ENCODE assay signal across 8 cellular contexts in the genomic region with DNA sequence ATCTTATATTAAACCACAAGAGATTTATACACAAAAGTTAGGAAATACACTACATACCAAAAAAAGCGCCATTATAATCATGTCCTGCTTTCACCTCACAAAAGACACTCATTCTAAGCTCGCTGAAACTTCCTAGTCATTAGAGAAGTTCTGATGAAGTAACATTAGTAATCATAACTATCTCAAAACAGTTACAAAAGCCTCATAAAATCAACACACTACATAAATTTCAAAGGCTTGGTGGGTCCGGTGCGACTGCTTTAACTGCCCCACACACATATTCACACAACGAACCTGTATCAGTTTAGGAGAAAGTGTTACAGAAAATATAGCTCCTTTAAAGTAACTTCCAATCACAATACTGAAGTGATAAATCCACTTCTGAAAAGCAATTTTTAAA. TPM values are rescaled to one million over a fixed set of nuclear protein-coding genes. Genes with fewer than 3 reads are reported as not detected.
A peak's percentile ranks its signal among the peaks of the same experiment; 100 is the strongest.
DNase-seq lines count a peak whose midpoint lies in the region; ATAC-seq, FAIRE-seq and TF ChIP-seq lines count a peak whose summit lies in the region.

No MANE protein-coding gene starts in this region.

- H3K4me2 ChIP-seq in smooth muscle cell: peak overlapping the region; percentile 96

- FAIRE-seq in GM12892 (lab: Jason Lieb, UNC) (no peak), frontal cortex (lab: Jason Lieb, UNC) (no peak)

- H3K4me3 ChIP-seq in H7 (ENCODE audit: insufficient read depth, low read depth, low read length) (peak overlapping the region; percentile 89; the same call in 1 of the 2 replicates), right cardiac atrium (ENCODE audit: low read length) (peak overlapping the region; percentile 99), smooth muscle cell (peak overlapping the region; percentile 99)

- TF ChIP-seq CTCF in smooth muscle cell (IDR thresholded peaks at IDR 0.05; ENCODE audit: borderline replicate concordance, insufficient read depth, poor library complexity, severe bottlenecking): no peak

- H3K27ac ChIP-seq in right cardiac atrium (ENCODE audit: low read length) (peak overlapping the region; percentile 54), smooth muscle cell (ENCODE audit: low read depth) (peak overlapping the region; percentile 85)

- H3K36me3 ChIP-seq in H7 (replicated peaks; ENCODE audit: control insufficient read depth, insufficient read depth, low read length): no peaks in the 10 kb centered on the region
- no peaks in the 10 kb centered on the region for H3K36me3 ChIP-seq in smooth muscle cell (ENCODE audit: low read depth)

- no peaks in the 10 kb centered on the region for H3K9me3 Mint-ChIP-seq in activated CD4-positive, alpha-beta memory T cell treated with anti-CD3 and anti-CD28 coated beads, Interleukin-2, amount 10 ng/mL, durations not matched to agents 7 days and 5 days

- H2AFZ ChIP-seq in smooth muscle cell (ENCODE audit: low read depth): peak overlapping the region; percentile 68

- no peaks in the 10 kb centered on the region for H3K27me3 Mint-ChIP-seq in activated CD4-positive, alpha-beta memory T cell treated with anti-CD3 and anti-CD28 coated beads, Interleukin-2, amount 10 ng/mL, durations not matched to agents 7 days and 5 days

- DNase-seq in A172 (ENCODE audit: low spot score) (peak; percentile 5), H7 (no peak), right cardiac atrium (no peak), smooth muscle cell (lab: John Stamatoyannopoulos, UW; ENCODE audit: unreplicated experiment) (no peak), GM12892 (ENCODE audit: insufficient read length) (no peak), frontal cortex (ENCODE audit: low spot score in 2 of 2) (no peak)
- DNase-seq in activated CD4-positive, alpha-beta memory T cell treated with anti-CD3 and anti-CD28 coated beads, Interleukin-2, amount 10 ng/mL, durations not matched to agents 7 days and 5 days: no peak

- CTCF ChIA-PET in activated CD4-positive, alpha-beta memory T cell treated with anti-CD3 and anti-CD28 coated beads, Interleukin-2, amount 10 ng/mL, durations not matched to agents 7 days and 5 days (lab: Charles Lee): interaction anchor here (1.0 to 1.1 kb wide), 2 partner anchors 15 to 794 kb away, joined by 3 to 4 read pairs; no protein-coding TSS in a partner anchor

- no peaks in the 10 kb centered on the region for H3K4me1 ChIP-seq in right cardiac atrium (ENCODE audit: control insufficient read depth, insufficient read depth, low read length)
- peaks cover 28% of the 10 kb centered on the region for H3K4me1 ChIP-seq in smooth muscle cell (ENCODE audit: low read depth)

- peak overlapping the region; percentile 69 for H3K9ac ChIP-seq in smooth muscle cell (ENCODE audit: low read depth)

- peaks cover 61% of the 10 kb centered on the region for H3K4me1 Mint-ChIP-seq in activated CD4-positive, alpha-beta memory T cell treated with anti-CD3 and anti-CD28 coated beads, Interleukin-2, amount 10 ng/mL, durations not matched to agents 7 days and 5 days

- intact Hi-C loops in right cardiac atrium (cut with DNase I): loop anchor here in 2 of 4 donors (5.0 kb wide), 1 partner anchor 156 kb away; a partner anchor contains a TSS

- no peak for TF ChIP-seq POLR2A in GM12892 (IDR thresholded peaks at IDR 0.05; ENCODE audit: low read depth, low read length)

- H3K36me3 Mint-ChIP-seq in activated CD4-positive, alpha-beta memory T cell treated with anti-CD3 and anti-CD28 coated beads, Interleukin-2, amount 10 ng/mL, durations not matched to agents 7 days and 5 days (ENCODE audit: low read depth): peaks cover 32% of the 10 kb centered on the region

- peak overlapping the region; percentile 79 for H3K4me3 Mint-ChIP-seq in activated CD4-positive, alpha-beta memory T cell treated with anti-CD3 and anti-CD28 coated beads, Interleukin-2, amount 10 ng/mL, durations not matched to agents 7 days and 5 days

- H3K27me3 ChIP-seq in H7 (ENCODE audit: control insufficient read depth, insufficient read depth, low read length) (no peaks in the 10 kb centered on the region), right cardiac atrium (ENCODE audit: control insufficient read depth, insufficient read depth) (no peaks in the 10 kb centered on the region), smooth muscle cell (ENCODE audit: low read depth) (no peaks in the 10 kb centered on the region)

- peaks cover 54% of the 10 kb centered on the region for H3K79me2 ChIP-seq in smooth muscle cell (ENCODE audit: low read depth)

- ATAC-seq in right cardiac atrium (no peak), HG03039 (IDR thresholded peaks at IDR 0.05; ENCODE audit: unreplicated experiment) (no peak)

- peak overlapping the region; percentile 93 for H3K27ac Mint-ChIP-seq in activated CD4-positive, alpha-beta memory T cell treated with anti-CD3 and anti-CD28 coated beads, Interleukin-2, amount 10 ng/mL, durations not matched to agents 7 days and 5 days

- no peaks in the 10 kb centered on the region for H3F3A ChIP-seq in smooth muscle cell (ENCODE audit: low read depth)

- H3K9me3 ChIP-seq in right cardiac atrium (ENCODE audit: control insufficient read depth, low read length) (no peaks in the 10 kb centered on the region), smooth muscle cell (replicated peaks; ENCODE audit: low read depth) (no peaks in the 10 kb centered on the region)

- POLR2A ChIA-PET in activated CD4-positive, alpha-beta memory T cell treated with anti-CD3 and anti-CD28 coated beads, Interleukin-2, amount 10 ng/mL, durations not matched to agents 7 days and 5 days (lab: Charles Lee): interaction anchor here (0.5 to 4.3 kb wide), 10 partner anchors 8 to 209 kb away, joined by 3 to 30 read pairs (median 6); a partner anchor contains a TSS

- peaks cover 53% of the 10 kb centered on the region for H4K20me1 ChIP-seq in smooth muscle cell (ENCODE audit: low read depth)

- 5% methylated on average over 5 of the region's 5 CpGs for WGBS in right cardiac atrium
- 10% methylated on average over 5 of the region's 5 CpGs for WGBS in smooth muscle cell (ENCODE audit: low lambda C conversion rate)

RNA-seq across cellular contexts. Expression of a gene that starts 1.9 kb away (rescaled TPM):
- total RNA-seq in A172 (2014; rRNA removed; shearing (Covaris generic)): 21.8 and 24.5 TPM in 2 replicates
- 24.4 and 39.5 TPM in 2 replicates for total RNA-seq in H7 (2014; rRNA removed; shearing (Covaris generic))
- 10 to 100 TPM; 31.8 to 34.0 TPM for total RNA-seq in activated CD4-positive, alpha-beta memory T cell treated with anti-CD3 and anti-CD28 coated beads, Interleukin-2, amount 10 ng/mL, durations not matched to agents 7 days and 5 days
- total RNA-seq in right cardiac atrium: 10 to 100 TPM; 17.7 to 19.6 (median 19.2) TPM
- 6.8 TPM for polyA plus RNA-seq in right cardiac atrium
- total RNA-seq in smooth muscle cell: 29.4 and 32.6 TPM in 2 replicates
- 7.8 and 9.2 TPM in 2 replicates for polyA plus RNA-seq in smooth muscle cell
- polyA plus RNA-seq in GM12892 (2012; ENCODE audit: missing spikeins): 19.7 TPM
- total RNA-seq in frontal cortex: 47.7 TPM
